8 cellular contexts compared by ENCODE assay signal in the genomic region with DNA sequence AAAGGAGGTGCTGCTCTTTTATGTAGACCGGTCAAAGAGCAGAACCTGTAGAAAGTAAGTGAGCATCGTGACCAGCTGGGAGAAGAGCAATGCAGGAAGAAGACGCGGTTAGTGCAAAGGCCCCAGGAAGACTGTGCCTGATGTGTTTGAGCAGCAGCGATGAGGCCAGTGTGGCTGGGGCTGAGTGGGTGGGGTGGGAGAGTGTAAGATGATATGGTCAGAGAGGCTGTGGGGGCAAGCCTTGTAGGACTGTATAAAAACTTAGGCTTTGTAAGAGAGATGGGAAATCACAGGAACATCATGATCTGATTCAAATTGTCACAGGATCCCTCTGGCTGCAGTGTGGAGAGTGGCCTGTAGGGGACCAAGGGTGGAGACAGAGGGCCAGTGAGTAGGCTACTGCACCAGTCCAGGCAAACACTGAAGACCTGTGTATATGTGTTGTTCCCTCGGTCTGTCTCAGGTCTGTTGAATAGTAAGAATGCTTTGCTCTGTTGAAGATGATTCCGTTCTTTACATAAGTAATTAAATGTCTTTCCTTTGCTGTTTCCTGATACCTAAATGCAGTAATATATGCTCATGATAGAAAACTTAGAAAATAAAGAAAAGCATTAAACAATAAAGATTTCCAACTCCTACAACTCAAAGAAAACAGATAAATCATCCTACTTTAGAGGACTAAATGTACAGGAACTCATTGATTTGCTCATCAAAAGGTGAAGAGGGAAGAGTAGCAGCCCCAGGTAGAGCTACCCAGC. TPM values are rescaled to one million over a fixed set of nuclear protein-coding genes. Genes with fewer than 3 reads are reported as not detected.
DNase-seq lines count a peak whose midpoint lies in the region; ATAC-seq and TF ChIP-seq lines count a peak whose summit lies in the region.

No MANE protein-coding gene starts in this region.

- H3K36me3 ChIP-seq in cardiac muscle cell: no peaks in the 10 kb centered on the region

- TF ChIP-seq RAD21 in Ishikawa (IDR thresholded peaks at IDR 0.05; ENCODE audit: low read depth): peak; percentile 14; the same call in 1 of the 2 replicates

- peak; percentile 44 for TF ChIP-seq CTCF in cardiac muscle cell (IDR thresholded peaks at IDR 0.05; ENCODE audit: low read depth, low read length)

- TF ChIP-seq EP300 in Ishikawa (IDR thresholded peaks at IDR 0.05; ENCODE audit: borderline replicate concordance): no peak

- intact Hi-C loops in Right ventricle myocardium inferior (cut with DNase I): no loop called here

- no peaks in the 10 kb centered on the region for H3K9me3 ChIP-seq in cardiac muscle cell (ENCODE audit: low read depth)

- H3K27ac ChIP-seq in cardiac muscle cell: no peak overlapping the region

- no peaks in the 10 kb centered on the region for H3K4me1 ChIP-seq in cardiac muscle cell (ENCODE audit: low read depth)

- ATAC-seq in Right ventricle myocardium inferior (no peak), GM21526 (IDR thresholded peaks at IDR 0.05; ENCODE audit: low FRiP score, unreplicated experiment) (no peak), HG03571 (IDR thresholded peaks at IDR 0.05; ENCODE audit: unreplicated experiment) (no peak), HG03521 (IDR thresholded peaks at IDR 0.05; ENCODE audit: unreplicated experiment) (no peak)

- no peaks in the 10 kb centered on the region for H3K27me3 ChIP-seq in cardiac muscle cell

- H3K4me3 ChIP-seq in cardiac muscle cell: no peak overlapping the region

- DNase-seq in cardiac muscle cell (ENCODE audit: low read depth in 1 of 2, low spot score in 1 of 2) (peak in 1 of 2 donors; percentile 28), Right ventricle myocardium inferior (ENCODE audit: missing footprints) (no peak), islet precursor cell (peak; percentile 85)
- DNase-seq in activated CD4-positive, alpha-beta T cell treated with anti-CD3 and anti-CD28 coated beads, Interleukin-2, amount 50 U/mL, for 48 hours: peak; percentile 54 to 65

TF ChIP-seq in Ishikawa, 13 proteins besides CTCF, POLR2A, EP300 and RAD21:
- no peak for TF ChIP-seq EGR1 (IDR thresholded peaks at IDR 0.05)
- TF ChIP-seq, protein P1, sequence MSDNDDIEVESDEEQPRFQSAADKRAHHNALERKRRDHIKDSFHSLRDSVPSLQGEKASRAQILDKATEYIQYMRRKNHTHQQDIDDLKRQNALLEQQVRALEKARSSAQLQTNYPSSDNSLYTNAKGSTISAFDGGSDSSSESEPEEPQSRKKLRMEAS (IDR thresholded peaks at IDR 0.05): no peak

RNA-seq across cellular contexts. Expression of a gene that starts 23.6 kb away (rescaled TPM):
- total RNA-seq in cardiac muscle cell: 0.95 and 3.0 TPM in 2 replicates
- polyA plus RNA-seq in cardiac muscle cell: 7.5 and 8.5 TPM in 2 replicates
- total RNA-seq in Right ventricle myocardium inferior: 0.95 TPM

RNA-seq across cellular contexts. Expression of a gene that starts 30.0 kb away (rescaled TPM):
- 84.6 and 87.4 TPM in 2 replicates for total RNA-seq in cardiac muscle cell
- 150 and 156 TPM in 2 replicates for polyA plus RNA-seq in cardiac muscle cell
- total RNA-seq in Right ventricle myocardium inferior: 114 TPM

RNA-seq across cellular contexts. Expression of a gene that starts 37.9 kb away (rescaled TPM):
- total RNA-seq in cardiac muscle cell (51.2 and 62.9 TPM in 2 replicates), Right ventricle myocardium inferior (364 TPM)
- polyA plus RNA-seq in cardiac muscle cell: 85.4 and 89.3 TPM in 2 replicates
